In genomic region chr5:146203872-146204192, GRCh38 we compare ENCODE assay signal across 8 cellular contexts. TPM values are rescaled to one million over a fixed set of nuclear protein-coding genes. Genes with fewer than 3 reads are reported as not detected.
DNase-seq lines count a peak whose midpoint lies in the region; ATAC-seq and TF ChIP-seq lines count a peak whose summit lies in the region.

No MANE protein-coding gene starts in this region.

- BruUV-seq in Panc1 (replicated peaks; lab: Mats Ljungman, UMichigan) = no TSS peak

- H3K36me3 Mint-ChIP-seq in stimulated activated effector memory CD8-positive, alpha-beta T cell treated with anti-CD3 and anti-CD28 coated beads, Interleukin-12 subunit alpha, Interleukin-12 subunit beta, amount 100 ng/mL, for 72 hours = peaks cover 15% of the 10 kb centered on the region

- POLR2A ChIA-PET in Panc1 (lab: Charles Lee) = interaction anchor here (0.7 kb wide), 1 partner anchor 10 kb away, joined by 3 read pairs; no protein-coding TSS in a partner anchor

- no peak for TF ChIP-seq CTCF in Panc1 (IDR thresholded peaks at IDR 0.05)
- TF ChIP-seq CTCF in left ventricle myocardium inferior (IDR thresholded peaks at IDR 0.05; ENCODE audit: borderline replicate concordance) = no peak

- peak overlapping the region; percentile 65 to 71 for H3K4me3 ChIP-seq in Panc1 (ENCODE audit: low read depth in 2 of 2, low read length in 2 of 2)
- H3K4me3 ChIP-seq in left ventricle myocardium inferior = peak overlapping the region; percentile 90

- no peak overlapping the region for H3K4me3 Mint-ChIP-seq in stimulated activated effector memory CD8-positive, alpha-beta T cell treated with anti-CD3 and anti-CD28 coated beads, Interleukin-12 subunit alpha, Interleukin-12 subunit beta, amount 100 ng/mL, for 72 hours

- H3K27ac Mint-ChIP-seq in stimulated activated effector memory CD8-positive, alpha-beta T cell treated with anti-CD3 and anti-CD28 coated beads, Interleukin-12 subunit alpha, Interleukin-12 subunit beta, amount 100 ng/mL, for 72 hours = no peak overlapping the region

- H3K27ac ChIP-seq in Panc1 (ENCODE audit: low read length) = peak overlapping the region; percentile 85
- H3K27ac ChIP-seq in left ventricle myocardium inferior (replicated peaks) = peak overlapping the region; percentile 89

- peaks cover 2% of the 10 kb centered on the region for H3K4me1 Mint-ChIP-seq in stimulated activated effector memory CD8-positive, alpha-beta T cell treated with anti-CD3 and anti-CD28 coated beads, Interleukin-12 subunit alpha, Interleukin-12 subunit beta, amount 100 ng/mL, for 72 hours

- H3K9me3 Mint-ChIP-seq in stimulated activated effector memory CD8-positive, alpha-beta T cell treated with anti-CD3 and anti-CD28 coated beads, Interleukin-12 subunit alpha, Interleukin-12 subunit beta, amount 100 ng/mL, for 72 hours = no peaks in the 10 kb centered on the region

- H3K9me3 ChIP-seq in Panc1 (ENCODE audit: control insufficient read depth, insufficient read depth, low read depth, low read length) = no peaks in the 10 kb centered on the region
- H3K9me3 ChIP-seq in left ventricle myocardium inferior (replicated peaks) = no peaks in the 10 kb centered on the region

- H3K36me3 ChIP-seq in Panc1 (ENCODE audit: control insufficient read depth, insufficient read depth, low read length) = no peaks in the 10 kb centered on the region; the same call in 1 of the 2 replicates
- H3K36me3 ChIP-seq in left ventricle myocardium inferior = no peaks in the 10 kb centered on the region

- ATAC-seq in Panc1 (peak; percentile 24), HG02981 (IDR thresholded peaks at IDR 0.05; ENCODE audit: unreplicated experiment) (no peak), GM18858 (IDR thresholded peaks at IDR 0.05; ENCODE audit: unreplicated experiment) (no peak)
- ATAC-seq in stimulated activated effector memory CD8-positive, alpha-beta T cell treated with anti-CD3 and anti-CD28 coated beads, Interleukin-12 subunit alpha, Interleukin-12 subunit beta, amount 100 ng/mL, for 72 hours = peak; percentile 33

- intact Hi-C loops in Panc1 (cut with micrococcal nuclease; ENCODE audit: unreplicated experiment) (no loop called here), left ventricle myocardium inferior (cut with micrococcal nuclease) (no loop called here)

- peaks cover 6% of the 10 kb centered on the region; the same call in 1 of the 2 replicates for H3K4me1 ChIP-seq in Panc1 (ENCODE audit: control insufficient read depth, insufficient read depth, low read length)
- H3K4me1 ChIP-seq in left ventricle myocardium inferior = peaks cover 57% of the 10 kb centered on the region

- peak; percentile 71 for DNase-seq in NCI-H82 (lab: John Stamatoyannopoulos, UW)
- DNase-seq in NCI-H82 treated with DMSO at 0.1 percent for 48 hours (lab: John Stamatoyannopoulos, UW; ENCODE audit: unreplicated experiment) = no peak
- DNase-seq in Panc1 (ENCODE audit: low read depth, low spot score) = no peak
- DNase-seq in left ventricle myocardium inferior = no peak
- DNase-seq in stimulated activated effector memory CD8-positive, alpha-beta T cell treated with anti-CD3 and anti-CD28 coated beads, Interleukin-12 subunit alpha, Interleukin-12 subunit beta, amount 100 ng/mL, for 72 hours (ENCODE audit: low spot score in 2 of 2) = no peak
- DNase-seq in ACHN = no peak

- CTCF ChIA-PET in Panc1 (lab: Charles Lee) = interaction anchor here (1.0 kb wide), 1 partner anchor 21 kb away, joined by 3 read pairs; no protein-coding TSS in a partner anchor

- H3K27me3 ChIP-seq in Panc1 (ENCODE audit: control insufficient read depth, insufficient read depth, low read length) (no peaks in the 10 kb centered on the region), left ventricle myocardium inferior (ENCODE audit: low read depth) (no peaks in the 10 kb centered on the region)

- in situ Hi-C loops in Panc1 (cut with HindIII; ENCODE audit: low pct_unique_long_range_greater_than_20kb, low sequenced_read_pairs) (no loop called here), ACHN (cut with HindIII; ENCODE audit: low pct_ligation_motif_present, low pct_unique_long_range_greater_than_20kb, low sequenced_read_pairs) (no loop called here)

RNA-seq across cellular contexts. Expression of gene RBM27, which starts 0.4 kb away (rescaled TPM):
- 22.5 TPM for total RNA-seq in Panc1 (2021; ENCODE audit: unreplicated experiment)
- 7.6 TPM for polyA plus RNA-seq in Panc1 (2012; ENCODE audit: insufficient read length)
- 15.9 TPM for total RNA-seq in left ventricle myocardium inferior

RNA-seq across cellular contexts. Expression of gene LARS1, which starts 21.4 kb away (rescaled TPM):
- total RNA-seq in Panc1 (2021; ENCODE audit: unreplicated experiment) (137 TPM), left ventricle myocardium inferior (92.8 TPM)
- 79.9 TPM for polyA plus RNA-seq in Panc1 (2012; ENCODE audit: insufficient read length)

Comparison
In these comparisons a context has a peak if more than half of its experiments do, and no peak if none do; other contexts are left out.
1. ATAC-seq: peak in Panc1 (single experiment) and stimulated activated effector memory CD8-positive, alpha-beta T cell treated with anti-CD3 and anti-CD28 coated beads, Interleukin-12 subunit alpha, Interleukin-12 subunit beta, amount 100 ng/mL, for 72 hours (single experiment); none in HG02981 (single experiment) and GM18858 (single experiment).